ENCODE assay signal across 8 cellular contexts in genomic region chr2:99491066-99491461, GRCh38. TPM values are rescaled to one million over a fixed set of nuclear protein-coding genes. Genes with fewer than 3 reads are reported as not detected.
DNase-seq lines count a peak whose midpoint lies in the region; ATAC-seq, FAIRE-seq and TF ChIP-seq lines count a peak whose summit lies in the region.
"Not testable (repeated sequence)": the region's sequence is repeated elsewhere in the genome, so short reads cannot be mapped to it uniquely, and the experiment has no call there.

No MANE protein-coding gene starts in this region.

- FAIRE-seq in A549 (lab: Jason Lieb, UNC); kidney (lab: Jason Lieb, UNC): not testable (repeated sequence)

- not testable (repeated sequence) for TF ChIP-seq POLR2A in A549 (IDR thresholded peaks at IDR 0.05; ENCODE audit: low read length)

- not testable (repeated sequence) for H3K27ac Mint-ChIP-seq in T-helper 17 cell; neural progenitor cell; stimulated activated naive CD8-positive, alpha-beta T cell treated with anti-CD3 and anti-CD28 coated beads, Interleukin-15, amount 100 ng/mL, for 72 hours
- H3K27ac Mint-ChIP-seq in activated naive CD8-positive, alpha-beta T cell treated with anti-CD3 and anti-CD28 coated beads, Interleukin-2, amount 50 U/mL, for 24 hours, result peak overlapping the region; percentile 35

- peaks cover 32% of the 10 kb centered on the region for H3K4me1 Mint-ChIP-seq in T-helper 17 cell
- peaks cover 60% of the 10 kb centered on the region for H3K4me1 Mint-ChIP-seq in activated naive CD8-positive, alpha-beta T cell treated with anti-CD3 and anti-CD28 coated beads, Interleukin-2, amount 50 U/mL, for 24 hours
- peaks cover 23% of the 10 kb centered on the region for H3K4me1 Mint-ChIP-seq in neural progenitor cell
- peaks cover 36% of the 10 kb centered on the region for H3K4me1 Mint-ChIP-seq in stimulated activated naive CD8-positive, alpha-beta T cell treated with anti-CD3 and anti-CD28 coated beads, Interleukin-15, amount 100 ng/mL, for 72 hours

- H3K9ac ChIP-seq in kidney (ENCODE audit: low read length in 2 of 2), result peak overlapping the region; percentile 13 to 68
- not testable (repeated sequence) for H3K9ac ChIP-seq in neural progenitor cell

- 64% methylated on average over 13 of the region's 13 CpGs for WGBS in A549 (ENCODE audit: missing lambda C conversion rate)

- ATAC-seq in A549; T-helper 17 cell; activated naive CD8-positive, alpha-beta T cell treated with anti-CD3 and anti-CD28 coated beads, Interleukin-2, amount 50 U/mL, for 24 hours; stimulated activated naive CD8-positive, alpha-beta T cell treated with anti-CD3 and anti-CD28 coated beads, Interleukin-15, amount 100 ng/mL, for 72 hours: not testable (repeated sequence)

- intact Hi-C loops in kidney (cut with DNase I), result not testable (repeated sequence)

- peaks cover 17% of the 10 kb centered on the region for H4K20me1 ChIP-seq in neural progenitor cell (ENCODE audit: low read depth)

- peaks cover 20% of the 10 kb centered on the region for H3K79me2 ChIP-seq in neural progenitor cell (ENCODE audit: low read depth)

- not testable (repeated sequence) for H3K27me3 ChIP-seq in HL-60 (ENCODE audit: insufficient read depth, poor library complexity, severe bottlenecking)
- H3K27me3 ChIP-seq in neural progenitor cell, result peaks cover 13% of the 10 kb centered on the region

- H3K27me3 Mint-ChIP-seq in T-helper 17 cell, result peaks cover 16% of the 10 kb centered on the region
- not testable (repeated sequence) for H3K27me3 Mint-ChIP-seq in activated naive CD8-positive, alpha-beta T cell treated with anti-CD3 and anti-CD28 coated beads, Interleukin-2, amount 50 U/mL, for 24 hours; neural progenitor cell (ENCODE audit: insufficient read depth, low read depth); stimulated activated naive CD8-positive, alpha-beta T cell treated with anti-CD3 and anti-CD28 coated beads, Interleukin-15, amount 100 ng/mL, for 72 hours

- TF ChIP-seq EP300 in A549 (IDR thresholded peaks at IDR 0.05), result not testable (repeated sequence)

- H3K27ac ChIP-seq in A549, result peak overlapping the region in 1 of 2 experiments; percentile 100; a peak in 3 of 6 replicates
- peak overlapping the region; percentile 70 for H3K27ac ChIP-seq in HL-60 (replicated peaks)
- peak overlapping the region; percentile 91 for H3K27ac ChIP-seq in epithelial cell of prostate
- H3K27ac ChIP-seq in kidney (ENCODE audit: low read depth in 2 of 2, low read length in 2 of 2); neural progenitor cell: not testable (repeated sequence)

- H3K4me3 Mint-ChIP-seq in T-helper 17 cell (peak overlapping the region; percentile 28), neural progenitor cell (peak overlapping the region; percentile 55)
- peak overlapping the region; percentile 55 for H3K4me3 Mint-ChIP-seq in activated naive CD8-positive, alpha-beta T cell treated with anti-CD3 and anti-CD28 coated beads, Interleukin-2, amount 50 U/mL, for 24 hours
- H3K4me3 Mint-ChIP-seq in stimulated activated naive CD8-positive, alpha-beta T cell treated with anti-CD3 and anti-CD28 coated beads, Interleukin-15, amount 100 ng/mL, for 72 hours, result peak overlapping the region; percentile 58 to 62

- H3K9me3 ChIP-seq in A549; T-helper 17 cell (ENCODE audit: control insufficient read depth, low read length, poor library complexity, severe bottlenecking); kidney (ENCODE audit: control insufficient read depth in 1 of 2, low read length in 2 of 2); neural progenitor cell (ENCODE audit: low read depth): not testable (repeated sequence)

- POLR2A ChIA-PET in A549 (lab: Yijun Ruan, JAX), result interaction anchor here (1.4 kb wide), 1 partner anchor 154 kb away, joined by 9 read pairs; the partner anchor contains the start of genes EIF5B and TXNDC9

- DNase-seq in A549 (ENCODE audit: low read depth in 1 of 2, low spot score in 1 of 2); HL-60 (ENCODE audit: low read depth in 1 of 2, low spot score in 1 of 2); T-helper 17 cell; activated naive CD8-positive, alpha-beta T cell treated with anti-CD3 and anti-CD28 coated beads, Interleukin-2, amount 50 U/mL, for 24 hours; epithelial cell of prostate (ENCODE audit: low read depth, low spot score); kidney; neural progenitor cell (ENCODE audit: low spot score); stimulated activated naive CD8-positive, alpha-beta T cell treated with anti-CD3 and anti-CD28 coated beads, Interleukin-15, amount 100 ng/mL, for 72 hours: not testable (repeated sequence)

- H3K4me1 ChIP-seq in A549 (peaks cover 20% of the 10 kb centered on the region), kidney (ENCODE audit: control insufficient read depth in 1 of 2, insufficient read depth in 1 of 2, low read depth in 1 of 2, low read length in 2 of 2) (peaks cover 0 to 13% of the 10 kb centered on the region in 2 donors)
- not testable (repeated sequence) for H3K4me1 ChIP-seq in neural progenitor cell

- not testable (repeated sequence) for H3K9me3 Mint-ChIP-seq in activated naive CD8-positive, alpha-beta T cell treated with anti-CD3 and anti-CD28 coated beads, Interleukin-2, amount 50 U/mL, for 24 hours; neural progenitor cell; stimulated activated naive CD8-positive, alpha-beta T cell treated with anti-CD3 and anti-CD28 coated beads, Interleukin-15, amount 100 ng/mL, for 72 hours

- peak overlapping the region; percentile 99 for H3K4me2 ChIP-seq in A549
- H3K4me2 ChIP-seq in neural progenitor cell, result peak overlapping the region; percentile 84

- not testable (repeated sequence) for H3K36me3 Mint-ChIP-seq in T-helper 17 cell (ENCODE audit: low read depth); neural progenitor cell
- H3K36me3 Mint-ChIP-seq in activated naive CD8-positive, alpha-beta T cell treated with anti-CD3 and anti-CD28 coated beads, Interleukin-2, amount 50 U/mL, for 24 hours (ENCODE audit: low read depth), result peaks cover 15% of the 10 kb centered on the region

- peak overlapping the region; percentile 98 for H2AFZ ChIP-seq in neural progenitor cell (replicated peaks)

- not testable (repeated sequence) for TF ChIP-seq RAD21 in A549 (conservative IDR thresholded peaks at IDR 0.05 in 1 of 2, IDR thresholded peaks at IDR 0.05 in 1 of 2)

- CTCF ChIA-PET in A549 (lab: Yijun Ruan, JAX), result interaction anchor here (0.7 to 1.8 kb wide), 4 partner anchors 28 to 336 kb away, joined by 3 to 6 read pairs (median 3); partner anchors contain the start of genes LIPT1 and TSGA10

- H3K36me3 ChIP-seq in kidney (ENCODE audit: control insufficient read depth in 1 of 2, insufficient read depth in 2 of 2, low read length in 2 of 2); neural progenitor cell: not testable (repeated sequence)

- TF ChIP-seq CTCF in A549 (IDR thresholded peaks at IDR 0.05); HL-60 (IDR thresholded peaks at IDR 0.05; ENCODE audit: insufficient read depth, low read length); kidney (IDR thresholded peaks at IDR 0.05; ENCODE audit: borderline replicate concordance, extremely low read depth, insufficient read depth); neural progenitor cell (IDR thresholded peaks at IDR 0.05): not testable (repeated sequence)

- not testable (repeated sequence) for H3F3A ChIP-seq in neural progenitor cell (ENCODE audit: low read depth)

- peak overlapping the region; percentile 87; the same call in 1 of the 3 replicates for H3K4me3 ChIP-seq in A549
- H3K4me3 ChIP-seq in HL-60 (replicated peaks; ENCODE audit: insufficient read depth, low read length), result 0 out of 2 replicates have a peak overlapping the region, but pooled peaks have one; percentile 83
- H3K4me3 ChIP-seq in kidney (ENCODE audit: low read length in 2 of 2), result peak overlapping the region in 1 of 2 donors; percentile 83
- peak overlapping the region; percentile 98 for H3K4me3 ChIP-seq in neural progenitor cell

RNA-seq across cellular contexts. Expression of gene REV1, which starts 1.2 kb away (rescaled TPM):
- polyA plus RNA-seq in A549 (2011; rRNA removed), result 36.0 and 36.2 TPM in 2 replicates
- 8.6 and 9.9 TPM in 2 replicates for polyA plus RNA-seq in A549 (2012; cell fraction: cytosol; rRNA removed)
- 11.9 and 14.1 TPM in 2 replicates for polyA plus RNA-seq in A549 (2012; cell fraction: nucleus; rRNA removed)
- polyA plus RNA-seq in A549 (2017; fragmentation: RNase III; extraction: RNeasy Plus Mini Kit Qiagen cat#74134 plus additional on column Dnase treatment), result 12.8 to 13.4 TPM (median 13.3 TPM) in 3 replicates
- polyA minus RNA-seq in A549 (2011; rRNA and poly(A)+ RNA removed), result 38.8 and 51.0 TPM in 2 replicates
- total RNA-seq in T-helper 17 cell, result 10 to 100 TPM; 41.7 to 47.3 TPM
- 41.3 TPM for total RNA-seq in kidney
- polyA plus RNA-seq in kidney (ENCODE audit: insufficient read depth, low read depth, low replicate concordance), result 16.9 TPM
- total RNA-seq in neural progenitor cell (ENCODE audit: low replicate concordance), result 42.3 and 51.9 TPM in 2 replicates
